Comparison of ENCODE assay signal across 32 cellular contexts in the genomic region with DNA sequence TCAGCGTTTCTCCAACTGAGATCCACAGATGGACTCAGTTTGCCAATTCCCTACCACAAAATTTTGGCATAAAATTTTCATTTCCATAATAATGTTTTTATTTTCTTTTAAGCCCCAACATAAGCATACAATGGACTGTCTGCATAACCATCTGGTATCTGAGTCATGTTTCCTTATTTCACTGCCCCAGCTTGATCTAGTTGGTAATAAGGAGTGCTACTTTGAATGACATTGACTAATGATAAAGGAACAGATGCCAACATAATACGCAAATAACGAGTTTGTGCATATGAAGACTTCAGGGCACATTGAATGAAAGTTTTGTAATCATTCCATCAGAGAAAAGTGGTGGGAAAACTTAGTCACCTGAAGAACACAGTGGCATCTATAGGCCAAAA. TPM values are rescaled to one million over a fixed set of nuclear protein-coding genes. Genes with fewer than 3 reads are reported as not detected.
DNase-seq lines count a peak whose midpoint lies in the region; ATAC-seq, FAIRE-seq and TF ChIP-seq lines count a peak whose summit lies in the region.
"Had no signal": no experiment of that assay in that cellular context is flagged by ENCODE, and none has a peak within 500 bp of the region (broad histone marks: within the 10 kb centered on the region; RNA-seq: fewer than 3 reads in every experiment).

No MANE protein-coding gene starts in this region.

- H3K9me3 Mint-ChIP-seq in mesothelial cell of epicardium, result peaks cover 8% of the 10 kb centered on the region
- H3K9me3 Mint-ChIP-seq: activated naive CD4-positive, alpha-beta T cell treated with anti-CD3 and anti-CD28 coated beads, Interleukin-2, amount 50 U/mL, for 24 hours; activated T-helper 2 cell treated with anti-CD3 and anti-CD28 coated beads, Interferon-gamma antibody, Interleukin-2, Interleukin-4, amounts not matched to agents 10 μg/mL and 5 μg/mL and 100 μg/mL, durations not matched to agents 14 hours and 24 hours and 36 hours; H9; T-helper 1 cell treated with Interleukin-12 subunit alpha and Interleukin-12 subunit beta and Interleukin-4 antibody, amounts not matched to agents 30 μg/mL and 1 μg/mL, for 36 hours had no signal

- FAIRE-seq in bronchial epithelial cell (lab: Jason Lieb, UNC), result no peak

- H3K27me3 Mint-ChIP-seq in mesothelial cell of epicardium (ENCODE audit: low read depth), result no peaks in the 10 kb centered on the region

- no peak overlapping the region for H3K27ac Mint-ChIP-seq in mesothelial cell of epicardium
- H3K27ac Mint-ChIP-seq: activated CD8-positive, alpha-beta T cell treated with anti-CD3 and anti-CD28 coated beads, Interleukin-2, amount 10 ng/mL, durations not matched to agents 7 days and 5 days; activated naive CD4-positive, alpha-beta T cell treated with anti-CD3 and anti-CD28 coated beads, Interleukin-2, amount 50 U/mL, for 24 hours; activated T-helper 2 cell treated with anti-CD3 and anti-CD28 coated beads, Interferon-gamma antibody, Interleukin-2, Interleukin-4, amounts not matched to agents 10 μg/mL and 5 μg/mL and 100 μg/mL, durations not matched to agents 14 hours and 24 hours and 36 hours; nephron progenitor cell; T-helper 1 cell treated with Interleukin-12 subunit alpha and Interleukin-12 subunit beta and Interleukin-4 antibody, amounts not matched to agents 30 μg/mL and 1 μg/mL, for 36 hours had no signal

- no peak for TF ChIP-seq CTCF in AG10803 (conservative IDR thresholded peaks at IDR 0.05; ENCODE audit: low read length)
- no peak for TF ChIP-seq CTCF in bronchial epithelial cell (IDR thresholded peaks at IDR 0.05; ENCODE audit: insufficient read depth, low read length, severe bottlenecking)
- TF ChIP-seq CTCF in foreskin keratinocyte (conservative IDR thresholded peaks at IDR 0.05), result peak; percentile 53
- no peak for TF ChIP-seq CTCF in mesothelial cell of epicardium (IDR thresholded peaks at IDR 0.05; ENCODE audit: unreplicated experiment)

- peaks cover 5% of the 10 kb centered on the region for H3K4me1 Mint-ChIP-seq in mesothelial cell of epicardium

- H3K4me3 Mint-ChIP-seq in mesothelial cell of epicardium, result no peak overlapping the region
- H3K4me3 Mint-ChIP-seq: activated CD8-positive, alpha-beta T cell treated with anti-CD3 and anti-CD28 coated beads, Interleukin-2, amount 10 ng/mL, durations not matched to agents 7 days and 5 days; activated naive CD4-positive, alpha-beta T cell treated with anti-CD3 and anti-CD28 coated beads, Interleukin-2, amount 50 U/mL, for 24 hours; H9; nephron progenitor cell; T-helper 1 cell treated with Interleukin-12 subunit alpha and Interleukin-12 subunit beta and Interleukin-4 antibody, amounts not matched to agents 30 μg/mL and 1 μg/mL, for 36 hours had no signal

- ATAC-seq in foreskin keratinocyte, result peak; percentile 99
- no peak for ATAC-seq in GM21576 (IDR thresholded peaks at IDR 0.05; ENCODE audit: unreplicated experiment)
- ATAC-seq in HG03196 (IDR thresholded peaks at IDR 0.05; ENCODE audit: unreplicated experiment), result no peak
- ATAC-seq: activated CD4-positive, CD25-positive, alpha-beta regulatory T cell treated with anti-CD3 and anti-CD28 coated beads, Interleukin-2, amount 50 U/mL, for 24 hours; activated CD8-positive, alpha-beta T cell treated with anti-CD3 and anti-CD28 coated beads, Interleukin-2, amount 10 ng/mL, durations not matched to agents 7 days and 5 days had no signal

- DNase-seq in AG10803 (ENCODE audit: low read depth) (peak; percentile 15), MV-4-11 (lab: John Stamatoyannopoulos, UW) (peak; percentile 21), bronchial epithelial cell (ENCODE audit: low read depth) (peak; percentile 91), foreskin keratinocyte (peak; percentile 86 to 92), mesothelial cell of epicardium (ENCODE audit: low spot score in 2 of 2, unreplicated experiment in 2 of 2) (no peak), kidney glomerular epithelial cell (lab: John Stamatoyannopoulos, UW) (no peak)
- DNase-seq: ACHN; activated CD8-positive, alpha-beta T cell treated with anti-CD3 and anti-CD28 coated beads, Interleukin-2, amount 10 ng/mL, durations not matched to agents 7 days and 5 days; amygdala; DMS79; GDM1; glutamatergic neuron; Karpas-422; NCI-H1048; NCI-H187; NCI-H774; nephron progenitor cell; ovary; retina; stimulated activated CD4-positive, alpha-beta T cell treated with anti-CD3 and anti-CD28 coated beads, Interleukin-2, amount 100 ng/mL, for 24 hours; transverse colon had no signal

- no peaks in the 10 kb centered on the region for H3K36me3 Mint-ChIP-seq in mesothelial cell of epicardium
- H3K36me3 Mint-ChIP-seq: activated naive CD4-positive, alpha-beta T cell treated with anti-CD3 and anti-CD28 coated beads, Interleukin-2, amount 50 U/mL, for 24 hours had no signal

- H3K4me3 ChIP-seq in AG10803 (ENCODE audit: low read length) (no peak overlapping the region), bronchial epithelial cell (ENCODE audit: low read depth, low read length) (no peak overlapping the region)
- H3K4me3 ChIP-seq: BLaER1 treated with 17β-estradiol and CSF1 and Interleukin-3, amounts not matched to agents 10 nM and 100 nM; coronary artery; lung; ovary; SK-N-MC; transverse colon had no signal

- no peaks in the 10 kb centered on the region for H3K36me3 ChIP-seq in bronchial epithelial cell (ENCODE audit: control insufficient read depth, insufficient read depth, low read length)
- H3K36me3 ChIP-seq: BLaER1 treated with 17β-estradiol and CSF1 and Interleukin-3, amounts not matched to agents 10 nM and 100 nM; ovary; transverse colon had no signal

- peak overlapping the region; percentile 70 for H3K27ac ChIP-seq in foreskin keratinocyte
- H3K27ac ChIP-seq: BLaER1 treated with 17β-estradiol and CSF1 and Interleukin-3, amounts not matched to agents 10 nM and 100 nM; coronary artery; ovary; SK-N-MC; transverse colon had no signal

- peaks cover 9% of the 10 kb centered on the region for H3K4me1 ChIP-seq in foreskin keratinocyte
- H3K4me1 ChIP-seq: transverse colon had no signal

- H3K27me3 ChIP-seq in bronchial epithelial cell (ENCODE audit: control insufficient read depth, insufficient read depth, low read length) (no peaks in the 10 kb centered on the region), foreskin keratinocyte (no peaks in the 10 kb centered on the region)
- H3K27me3 ChIP-seq: BLaER1 treated with 17β-estradiol and CSF1 and Interleukin-3, amounts not matched to agents 10 nM and 100 nM; ovary; transverse colon had no signal

RNA-seq across cellular contexts. Expression of gene MBD2, which starts 8.8 kb away (rescaled TPM):
- total RNA-seq in bronchial epithelial cell, result 36.3 and 58.4 TPM in 2 replicates
- 113 and 123 TPM in 2 replicates for total RNA-seq in foreskin keratinocyte
- 119 and 163 TPM in 2 replicates for polyA plus RNA-seq in foreskin keratinocyte
- total RNA-seq in mesothelial cell of epicardium, result 61.5 to 66.0 TPM (median 62.6 TPM) in 3 replicates

RNA-seq across cellular contexts. Expression of gene POLI, which starts 36.1 kb away (rescaled TPM):
- total RNA-seq in bronchial epithelial cell (9.0 and 16.1 TPM in 2 replicates), foreskin keratinocyte (12.4 and 13.4 TPM in 2 replicates), mesothelial cell of epicardium (36.4 to 47.8 TPM (median 43.9 TPM) in 3 replicates)
- 4.8 and 6.3 TPM in 2 replicates for polyA plus RNA-seq in foreskin keratinocyte

Comparison
In these comparisons a context has a peak if more than half of its experiments do, and no peak if none do; other contexts are left out.
1. DNase-seq: peak in AG10803 (single experiment), MV-4-11 (single experiment), bronchial epithelial cell (single experiment) and foreskin keratinocyte (2 of 2); none in mesothelial cell of epicardium (0 of 2) and kidney glomerular epithelial cell (single experiment).